In the genomic region with DNA sequence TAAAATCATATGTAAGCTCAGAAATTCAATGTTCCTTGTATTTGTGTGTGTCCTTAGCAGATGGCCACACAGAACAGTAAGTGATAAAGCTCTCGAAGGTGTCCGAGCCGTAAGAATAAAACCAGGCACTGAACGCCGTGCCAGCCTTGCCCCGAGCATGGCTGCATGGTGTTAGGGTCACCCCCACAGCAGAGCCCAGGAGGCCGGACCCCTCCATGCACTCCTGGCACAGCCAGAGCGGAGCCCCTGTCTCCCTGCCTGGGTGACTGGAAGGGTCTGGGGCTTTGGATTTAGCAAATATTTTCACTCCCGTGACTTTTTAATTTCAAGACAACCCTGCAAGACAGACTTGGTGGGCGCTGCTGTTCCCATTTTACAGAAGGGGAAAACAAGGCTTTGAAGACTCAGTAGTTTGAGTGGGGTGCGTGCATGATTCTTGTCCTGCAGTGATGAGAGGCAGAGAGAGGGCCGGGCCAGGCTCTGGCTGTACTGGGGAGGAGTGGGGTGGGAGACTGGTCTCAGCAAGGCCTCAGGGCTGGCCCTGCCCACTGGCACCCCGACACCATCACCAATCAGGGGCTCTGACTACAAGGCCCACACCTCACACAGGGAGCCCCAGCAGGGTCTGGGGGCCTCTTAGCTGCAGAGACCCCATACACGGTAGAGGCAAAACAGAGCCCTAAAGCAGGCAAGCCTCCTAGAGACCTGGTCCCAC, we compare ENCODE assay signal across 23 cellular contexts. TPM values are rescaled to one million over a fixed set of nuclear protein-coding genes. Genes with fewer than 3 reads are reported as not detected.
DNase-seq lines count a peak whose midpoint lies in the region; ATAC-seq and TF ChIP-seq lines count a peak whose summit lies in the region.
"Had no signal": no experiment of that assay in that cellular context is flagged by ENCODE, and none has a peak within 500 bp of the region (broad histone marks: within the 10 kb centered on the region; RNA-seq: fewer than 3 reads in every experiment).

No MANE protein-coding gene starts in this region.

- 88% methylated on average over 14 of the region's 14 CpGs for WGBS in right cardiac atrium

- TF ChIP-seq CTCF in DND-41 (IDR thresholded peaks at IDR 0.05; ENCODE audit: borderline replicate concordance, extremely low read depth, low read length, poor library complexity, severe bottlenecking), result no peak

- DNase-seq in DND-41 (no peak), T-helper 17 cell (no peak), right cardiac atrium (peak in 1 of 3 donors; percentile 49), sciatic nerve (ENCODE audit: low spot score) (peak; percentile 40), NAMALWA (ENCODE audit: low spot score) (no peak), T-helper 1 cell (no peak)
- DNase-seq in activated CD8-positive, alpha-beta memory T cell treated with anti-CD3 and anti-CD28 coated beads for 24 hours, result no peak
- DNase-seq: activated T-cell treated with anti-CD3 and anti-CD28 coated beads, Interleukin-2, amount 50 U/mL, for 72 hours; central memory CD4-positive, alpha-beta T cell; DMS53; GF-D8; GM23248; naive thymus-derived CD4-positive, alpha-beta T cell; NCI-H146; SIG-M5; stimulated activated CD8-positive, alpha-beta memory T cell treated with anti-CD3 and anti-CD28 coated beads, Interleukin-4, amount 100 ng/mL, for 48 hours had no signal

- H3K79me2 ChIP-seq in DND-41 (ENCODE audit: insufficient read depth, low read length), result 0 out of 2 replicates have a peak, but pooled peaks cover 4% of the 10 kb centered on the region

- no peak overlapping the region for H2AFZ ChIP-seq in DND-41 (ENCODE audit: low read depth, low read length)
- H2AFZ ChIP-seq: GM23248 had no signal

- peaks cover 96% of the 10 kb centered on the region for H3K36me3 ChIP-seq in DND-41 (ENCODE audit: insufficient read depth, low read length)

- peaks cover 10% of the 10 kb centered on the region for H3K27me3 Mint-ChIP-seq in T-helper 17 cell

- H3K4me2 ChIP-seq in DND-41 (ENCODE audit: insufficient read depth, low read length), result no peak overlapping the region
- H3K4me2 ChIP-seq: KMS-11 had no signal

- no peak overlapping the region for H3K9ac ChIP-seq in DND-41 (ENCODE audit: low read depth, low read length)
- H3K9ac ChIP-seq: GM23248, KMS-11 had no signal

- H3K27me3 ChIP-seq in DND-41 (ENCODE audit: insufficient read depth, low read length, poor library complexity) (no peaks in the 10 kb centered on the region), right cardiac atrium (ENCODE audit: control insufficient read depth, insufficient read depth) (no peaks in the 10 kb centered on the region)

- no peak overlapping the region for H3K4me3 Mint-ChIP-seq in T-helper 17 cell
- H3K4me3 Mint-ChIP-seq: activated T-cell treated with anti-CD3 and anti-CD28 coated beads, Interleukin-2, amount 50 U/mL, for 72 hours; mesothelial cell of epicardium; naive thymus-derived CD4-positive, alpha-beta T cell had no signal

- no peaks in the 10 kb centered on the region for H3K36me3 Mint-ChIP-seq in T-helper 17 cell (ENCODE audit: low read depth)
- H3K36me3 Mint-ChIP-seq: mesothelial cell of epicardium had no signal

- peak overlapping the region; percentile 6 for H3K27ac Mint-ChIP-seq in T-helper 17 cell
- H3K27ac Mint-ChIP-seq: activated T-cell treated with anti-CD3 and anti-CD28 coated beads, Interleukin-2, amount 50 U/mL, for 72 hours; mesothelial cell of epicardium had no signal

- no peak overlapping the region for H3K4me3 ChIP-seq in DND-41 (ENCODE audit: low read depth in 1 of 2, low read length in 2 of 2)
- H3K4me3 ChIP-seq in right cardiac atrium (ENCODE audit: low read length), result no peak overlapping the region
- H3K4me3 ChIP-seq: GM23248 had no signal

- ATAC-seq in DND-41 (ENCODE audit: insufficient read depth, low read depth) (no peak), T-helper 17 cell (no peak), right cardiac atrium (peak in 1 of 2 donors; percentile 7), sciatic nerve (no peak)
- ATAC-seq: activated naive CD4-positive, alpha-beta T cell treated with anti-CD3 and anti-CD28 coated beads, Interleukin-2, amount 50 U/mL, for 72 hours; activated T-cell treated with anti-CD3 and anti-CD28 coated beads, Interleukin-2, amount 50 U/mL, for 72 hours; PC-3 had no signal

- peaks cover 2% of the 10 kb centered on the region for H3K4me1 Mint-ChIP-seq in T-helper 17 cell

- H3K9me3 ChIP-seq in DND-41 (ENCODE audit: insufficient read depth, low read length, severe bottlenecking) (no peaks in the 10 kb centered on the region), T-helper 17 cell (ENCODE audit: control insufficient read depth, low read length, poor library complexity, severe bottlenecking) (no peaks in the 10 kb centered on the region), right cardiac atrium (ENCODE audit: control insufficient read depth, low read length) (no peaks in the 10 kb centered on the region)

- peak overlapping the region; percentile 60 for H3K27ac ChIP-seq in DND-41 (ENCODE audit: low read length)
- H3K27ac ChIP-seq in right cardiac atrium (ENCODE audit: low read length), result peak overlapping the region; percentile 46
- H3K27ac ChIP-seq: GM23248, KMS-11 had no signal

- H4K20me1 ChIP-seq in DND-41 (ENCODE audit: insufficient read depth, low read length), result 0 out of 2 replicates have a peak, but pooled peaks cover 2% of the 10 kb centered on the region

- intact Hi-C loops in right cardiac atrium (cut with DNase I) (no loop called here), sciatic nerve (cut with DNase I) (no loop called here)

- H3K4me1 ChIP-seq in DND-41 (ENCODE audit: insufficient read depth, low read length) (no peaks in the 10 kb centered on the region), right cardiac atrium (ENCODE audit: control insufficient read depth, insufficient read depth, low read length) (no peaks in the 10 kb centered on the region)

RNA-seq across cellular contexts. Expression of gene VIPR2, which starts 39.4 kb away (rescaled TPM):
- total RNA-seq in T-helper 17 cell (not detected), right cardiac atrium (10 to 100 TPM in 2 of 4 donors, 1 to 10 TPM in 2; 9.3 to 13.7 (median 10.1) TPM), sciatic nerve (2.0 TPM)
- 7.3 TPM for polyA plus RNA-seq in right cardiac atrium
- total RNA-seq: GM23248, HT1080, osteoblast, PC-3 had no signal
- polyA plus RNA-seq: BJ; GM23248; naive thymus-derived CD4-positive, alpha-beta T cell had no signal
